19 cellular contexts compared by ENCODE assay signal in genomic region chr13:113544071-113544891, GRCh38. TPM values are rescaled to one million over a fixed set of nuclear protein-coding genes. Genes with fewer than 3 reads are reported as not detected.
DNase-seq lines count a peak whose midpoint lies in the region; ATAC-seq and TF ChIP-seq lines count a peak whose summit lies in the region.
"Had no signal": no experiment of that assay in that cellular context is flagged by ENCODE, and none has a peak within 500 bp of the region (broad histone marks: within the 10 kb centered on the region; RNA-seq: fewer than 3 reads in every experiment).

No MANE protein-coding gene starts in this region.

- peak overlapping the region; percentile 39 for H2BK120ac ChIP-seq in trophoblast cell (ENCODE audit: insufficient read depth, low read length, poor library complexity)

- CTCF ChIA-PET in T-cell (lab: Charles Lee), result no interaction called here

- in situ Hi-C loops in G401 (cut with HindIII; ENCODE audit: low sequenced_read_pairs), result no loop called here

- H3K4me2 ChIP-seq in hepatocyte (peak overlapping the region; percentile 38), trophoblast cell (ENCODE audit: low read length) (no peak overlapping the region)

- H2AK5ac ChIP-seq in trophoblast cell (ENCODE audit: low read length), result peak overlapping the region; percentile 26

- POLR2A ChIA-PET in T-cell (lab: Charles Lee), result no interaction called here

- peak overlapping the region; percentile 82 for H4K91ac ChIP-seq in trophoblast cell (ENCODE audit: low read depth, low read length)

- H3K4me3 ChIP-seq in hepatocyte, result no peak overlapping the region
- H3K4me3 ChIP-seq in trophoblast cell (ENCODE audit: low read depth, low read length), result no peak overlapping the region
- H3K4me3 ChIP-seq: psoas muscle had no signal

- peak overlapping the region; percentile 71 for H3K14ac ChIP-seq in trophoblast cell (ENCODE audit: low read length)

- H3K79me2 ChIP-seq in hepatocyte, result peaks cover 71% of the 10 kb centered on the region
- peaks cover 13% of the 10 kb centered on the region for H3K79me2 ChIP-seq in trophoblast cell (ENCODE audit: control insufficient read depth, insufficient read depth, low read length, poor library complexity)

- intact Hi-C loops in activated T-helper 2 cell treated with anti-CD3 and anti-CD28 coated beads, Interferon-gamma antibody, Interleukin-2, Interleukin-4, amounts not matched to agents 10 μg/mL and 5 μg/mL and 100 μg/mL, durations not matched to agents 14 hours and 24 hours and 36 hours (cut with micrococcal nuclease), result no loop called here

- H3K23ac ChIP-seq in trophoblast cell (ENCODE audit: low read length), result no peak overlapping the region

- H4K8ac ChIP-seq in trophoblast cell (ENCODE audit: low read depth, low read length), result peak overlapping the region; percentile 69

- H3K36me3 ChIP-seq in hepatocyte (replicated peaks; ENCODE audit: insufficient read depth, low read depth) (no peaks in the 10 kb centered on the region), trophoblast cell (ENCODE audit: control insufficient read depth in 1 of 2, insufficient read depth in 2 of 2, low read length in 2 of 2) (peaks cover 34 to 44% of the 10 kb centered on the region in 2 experiments)

- peak overlapping the region; percentile 90 for H3K27ac ChIP-seq in hepatocyte
- H3K27ac ChIP-seq in trophoblast cell (ENCODE audit: low read depth, low read length), result no peak overlapping the region
- H3K27ac ChIP-seq: psoas muscle, VCaP had no signal

- no peaks in the 10 kb centered on the region for H3K9me2 ChIP-seq in hepatocyte (replicated peaks; ENCODE audit: insufficient read depth)

- peaks cover 4 to 10% (median 7%) of the 10 kb centered on the region in 3 donors for H3K4me1 Mint-ChIP-seq in T-cell
- H3K4me1 Mint-ChIP-seq in activated T-helper 2 cell treated with anti-CD3 and anti-CD28 coated beads, Interferon-gamma antibody, Interleukin-2, Interleukin-4, amounts not matched to agents 10 μg/mL and 5 μg/mL and 100 μg/mL, durations not matched to agents 14 hours and 24 hours and 36 hours (ENCODE audit: low read depth), result no peaks in the 10 kb centered on the region
- H3K4me1 Mint-ChIP-seq: activated CD4-positive, alpha-beta memory T cell treated with anti-CD3 and anti-CD28 coated beads, Interleukin-2, amount 10 ng/mL, durations not matched to agents 7 days and 5 days; activated naive CD4-positive, alpha-beta T cell treated with anti-CD3 and anti-CD28 coated beads, Interleukin-2, amount 10 ng/mL, durations not matched to agents 7 days and 5 days had no signal

- H3K4ac ChIP-seq in trophoblast cell (ENCODE audit: low read depth, low read length), result peak overlapping the region; percentile 44

- H2AFZ ChIP-seq in hepatocyte (no peak overlapping the region), trophoblast cell (ENCODE audit: insufficient read depth, low read length, poor library complexity) (no peak overlapping the region)

- H4K12ac ChIP-seq in trophoblast cell (ENCODE audit: low read depth, low read length), result no peak overlapping the region

- H3K27me3 Mint-ChIP-seq in T-cell, result no peaks in the 10 kb centered on the region
- no peaks in the 10 kb centered on the region for H3K27me3 Mint-ChIP-seq in activated T-helper 2 cell treated with anti-CD3 and anti-CD28 coated beads, Interferon-gamma antibody, Interleukin-2, Interleukin-4, amounts not matched to agents 10 μg/mL and 5 μg/mL and 100 μg/mL, durations not matched to agents 14 hours and 24 hours and 36 hours (ENCODE audit: low read depth)
- H3K27me3 Mint-ChIP-seq: activated CD4-positive, alpha-beta memory T cell treated with anti-CD3 and anti-CD28 coated beads, Interleukin-2, amount 10 ng/mL, durations not matched to agents 7 days and 5 days; activated naive CD4-positive, alpha-beta T cell treated with anti-CD3 and anti-CD28 coated beads, Interleukin-2, amount 10 ng/mL, durations not matched to agents 7 days and 5 days had no signal

- H2BK12ac ChIP-seq in trophoblast cell (ENCODE audit: low read length), result peak overlapping the region; percentile 70

- DNase-seq in G401 (ENCODE audit: low spot score) (peak; percentile 44), SK-N-DZ (ENCODE audit: low spot score) (peak; percentile 92), hepatocyte (ENCODE audit: low spot score) (peak; percentile 78), trophoblast cell (no peak), T-cell (no peak), kidney tubule cell (ENCODE audit: low spot score) (no peak)
- DNase-seq in activated T-helper 2 cell treated with anti-CD3 and anti-CD28 coated beads, Interferon-gamma antibody, Interleukin-2, Interleukin-4, amounts not matched to agents 10 μg/mL and 5 μg/mL and 100 μg/mL, durations not matched to agents 14 hours and 24 hours and 36 hours (ENCODE audit: low spot score), result no peak
- DNase-seq: activated CD4-positive, alpha-beta memory T cell treated with anti-CD3 and anti-CD28 coated beads, Interleukin-2, amount 10 ng/mL, durations not matched to agents 7 days and 5 days; activated naive CD4-positive, alpha-beta T cell treated with anti-CD3 and anti-CD28 coated beads, Interleukin-2, amount 10 ng/mL, durations not matched to agents 7 days and 5 days; CD8-positive, alpha-beta T cell; DND-41; midbrain; NCI-H1930; psoas muscle; stimulated activated CD8-positive, alpha-beta memory T cell treated with anti-CD3 and anti-CD28 coated beads, Interleukin-4, amount 100 ng/mL, for 48 hours; substantia nigra; T-helper 1 cell had no signal

- H3K18ac ChIP-seq in trophoblast cell (ENCODE audit: low read length), result peak overlapping the region; percentile 90

- 69% methylated on average over 32 of the region's 37 CpGs for WGBS in hepatocyte (ENCODE audit: low lambda C conversion rate, missing lambda C conversion rate)
- WGBS in trophoblast cell (ENCODE audit: extremely low coverage, insufficient coverage, insufficient read length), result no CpG with 5 or more reads among the region's 37 CpGs

- no peak overlapping the region for H3K9ac ChIP-seq in trophoblast cell (ENCODE audit: low read length)

- no peak for TF ChIP-seq CTCF in hepatocyte (IDR thresholded peaks at IDR 0.05; ENCODE audit: poor library complexity)

- peaks cover 28% of the 10 kb centered on the region for H3K36me3 Mint-ChIP-seq in T-cell
- H3K36me3 Mint-ChIP-seq in activated T-helper 2 cell treated with anti-CD3 and anti-CD28 coated beads, Interferon-gamma antibody, Interleukin-2, Interleukin-4, amounts not matched to agents 10 μg/mL and 5 μg/mL and 100 μg/mL, durations not matched to agents 14 hours and 24 hours and 36 hours (ENCODE audit: low read depth), result peaks cover 23% of the 10 kb centered on the region

- H3K4me3 Mint-ChIP-seq in T-cell, result no peak overlapping the region
- H3K4me3 Mint-ChIP-seq in activated T-helper 2 cell treated with anti-CD3 and anti-CD28 coated beads, Interferon-gamma antibody, Interleukin-2, Interleukin-4, amounts not matched to agents 10 μg/mL and 5 μg/mL and 100 μg/mL, durations not matched to agents 14 hours and 24 hours and 36 hours (ENCODE audit: low read depth), result no peak overlapping the region
- H3K4me3 Mint-ChIP-seq: activated CD4-positive, alpha-beta memory T cell treated with anti-CD3 and anti-CD28 coated beads, Interleukin-2, amount 10 ng/mL, durations not matched to agents 7 days and 5 days; activated naive CD4-positive, alpha-beta T cell treated with anti-CD3 and anti-CD28 coated beads, Interleukin-2, amount 10 ng/mL, durations not matched to agents 7 days and 5 days; CD8-positive, alpha-beta T cell had no signal

- no peak for ATAC-seq in T-cell (replicated peaks in 1 of 4)
- no peak for ATAC-seq in HG03442 (IDR thresholded peaks at IDR 0.05; ENCODE audit: unreplicated experiment)
- ATAC-seq: CD8-positive, alpha-beta T cell; psoas muscle had no signal

- H3K4me1 ChIP-seq in hepatocyte (ENCODE audit: insufficient read depth), result peaks cover 19% of the 10 kb centered on the region
- peaks cover 27 to 35% of the 10 kb centered on the region in 2 experiments for H3K4me1 ChIP-seq in trophoblast cell (ENCODE audit: control insufficient read depth in 1 of 2, insufficient read depth in 2 of 2, low read length in 2 of 2)

- no peaks in the 10 kb centered on the region for H3K27me3 ChIP-seq in hepatocyte
- no peaks in the 10 kb centered on the region for H3K27me3 ChIP-seq in trophoblast cell (ENCODE audit: insufficient read depth, low read length)

- H3K79me1 ChIP-seq in trophoblast cell (ENCODE audit: low read length), result peaks cover 27% of the 10 kb centered on the region

- H3K9me3 ChIP-seq in hepatocyte (ENCODE audit: low read depth) (no peaks in the 10 kb centered on the region), trophoblast cell (ENCODE audit: insufficient read depth, low read depth, low read length) (peaks cover 13% of the 10 kb centered on the region)
- H3K9me3 ChIP-seq: psoas muscle had no signal

- H4K20me1 ChIP-seq in hepatocyte (ENCODE audit: insufficient read depth, poor library complexity, severe bottlenecking), result peaks cover 23% of the 10 kb centered on the region

- H2BK5ac ChIP-seq in trophoblast cell (ENCODE audit: low read depth, low read length, poor library complexity), result peak overlapping the region; percentile 47

- no peaks in the 10 kb centered on the region for H3K9me3 Mint-ChIP-seq in T-cell
- no peaks in the 10 kb centered on the region for H3K9me3 Mint-ChIP-seq in activated T-helper 2 cell treated with anti-CD3 and anti-CD28 coated beads, Interferon-gamma antibody, Interleukin-2, Interleukin-4, amounts not matched to agents 10 μg/mL and 5 μg/mL and 100 μg/mL, durations not matched to agents 14 hours and 24 hours and 36 hours

- no peak overlapping the region for H3K27ac Mint-ChIP-seq in T-cell
- no peak overlapping the region for H3K27ac Mint-ChIP-seq in activated T-helper 2 cell treated with anti-CD3 and anti-CD28 coated beads, Interferon-gamma antibody, Interleukin-2, Interleukin-4, amounts not matched to agents 10 μg/mL and 5 μg/mL and 100 μg/mL, durations not matched to agents 14 hours and 24 hours and 36 hours
- H3K27ac Mint-ChIP-seq: activated CD4-positive, alpha-beta memory T cell treated with anti-CD3 and anti-CD28 coated beads, Interleukin-2, amount 10 ng/mL, durations not matched to agents 7 days and 5 days; activated naive CD4-positive, alpha-beta T cell treated with anti-CD3 and anti-CD28 coated beads, Interleukin-2, amount 10 ng/mL, durations not matched to agents 7 days and 5 days; CD8-positive, alpha-beta T cell had no signal

RNA-seq across cellular contexts. Expression of gene TFDP1, which starts 40.3 kb away (rescaled TPM):
- 23.0 and 39.4 TPM in 2 replicates for total RNA-seq in G401 (2014; rRNA removed; shearing (Covaris generic))
- 113 and 158 TPM in 2 replicates for polyA plus RNA-seq in SK-N-DZ (2014; cell fraction: cytosol; rRNA removed)
- polyA plus RNA-seq in SK-N-DZ (2014; cell fraction: nucleus; rRNA removed), result 133 and 178 TPM in 2 replicates
- total RNA-seq in hepatocyte (38.9 and 54.0 TPM in 2 replicates), T-cell (10 to 100 TPM; 25.8 to 38.3 (median 34.1) TPM)
- 62.5 and 62.9 TPM in 2 replicates for polyA plus RNA-seq in hepatocyte
- 59.9 and 61.4 TPM in 2 replicates for polyA plus RNA-seq in trophoblast cell (2013)
- 164 and 177 TPM in 2 replicates for total RNA-seq in activated T-helper 2 cell treated with anti-CD3 and anti-CD28 coated beads, Interferon-gamma antibody, Interleukin-2, Interleukin-4, amounts not matched to agents 10 μg/mL and 5 μg/mL and 100 μg/mL, durations not matched to agents 14 hours and 24 hours and 36 hours

RNA-seq across cellular contexts. Expression of gene DCUN1D2, which starts 53.8 kb away (rescaled TPM):
- 6.3 and 12.7 TPM in 2 replicates for total RNA-seq in G401 (2014; rRNA removed; shearing (Covaris generic))
- polyA plus RNA-seq in SK-N-DZ (2014; cell fraction: cytosol; rRNA removed), result 24.9 and 26.8 TPM in 2 replicates
- 33.6 and 77.2 TPM in 2 replicates for polyA plus RNA-seq in SK-N-DZ (2014; cell fraction: nucleus; rRNA removed)
- 10.2 and 10.4 TPM in 2 replicates for total RNA-seq in hepatocyte
- polyA plus RNA-seq in hepatocyte, result 4.1 and 8.4 TPM in 2 replicates
- polyA plus RNA-seq in trophoblast cell (2013), result 15.9 and 16.7 TPM in 2 replicates
- total RNA-seq in T-cell, result 10 to 100 TPM; 18.7 to 27.7 (median 25.3) TPM
- total RNA-seq in activated T-helper 2 cell treated with anti-CD3 and anti-CD28 coated beads, Interferon-gamma antibody, Interleukin-2, Interleukin-4, amounts not matched to agents 10 μg/mL and 5 μg/mL and 100 μg/mL, durations not matched to agents 14 hours and 24 hours and 36 hours, result 22.2 and 25.5 TPM in 2 replicates

Comparison
In these comparisons a context has a peak if more than half of its experiments do, and no peak if none do; other contexts are left out.
1. DNase-seq: peak in G401 (single experiment), SK-N-DZ (single experiment) and hepatocyte (single experiment); none in trophoblast cell (0 of 2), T-cell (0 of 34), activated T-helper 2 cell treated with anti-CD3 and anti-CD28 coated beads, Interferon-gamma antibody, Interleukin-2, Interleukin-4, amounts not matched to agents 10 μg/mL and 5 μg/mL and 100 μg/mL, durations not matched to agents 14 hours and 24 hours and 36 hours (single experiment) and kidney tubule cell (single experiment).